Comparison of ENCODE assay signal across 16 cellular contexts in genomic region chr2:197538412-197538811, GRCh38. TPM values are rescaled to one million over a fixed set of nuclear protein-coding genes. Genes with fewer than 3 reads are reported as not detected.
DNase-seq lines count a peak whose midpoint lies in the region; ATAC-seq and TF ChIP-seq lines count a peak whose summit lies in the region.
"Had no signal": no experiment of that assay in that cellular context is flagged by ENCODE, and none has a peak within 500 bp of the region (broad histone marks: within the 10 kb centered on the region; RNA-seq: fewer than 3 reads in every experiment).

No MANE protein-coding gene starts in this region.

- H3K36me3 ChIP-seq in mammary epithelial cell (ENCODE audit: insufficient read depth, low read length) (peaks cover 19% of the 10 kb centered on the region), upper lobe of left lung (peaks cover 15 to 67% (median 23%) of the 10 kb centered on the region in 4 donors)

- TF ChIP-seq CTCF in mesothelial cell of epicardium (IDR thresholded peaks at IDR 0.05; ENCODE audit: unreplicated experiment) = no peak
- no peak for TF ChIP-seq CTCF in mammary epithelial cell (conservative IDR thresholded peaks at IDR 0.05 in 1 of 2, IDR thresholded peaks at IDR 0.05 in 1 of 2; ENCODE audit: extremely low read depth in 1 of 2, insufficient read depth in 1 of 2, low read depth in 1 of 2, low read length in 2 of 2)
- no peak for TF ChIP-seq CTCF in upper lobe of left lung (IDR thresholded peaks at IDR 0.05)

- no peak overlapping the region for H3K4me2 ChIP-seq in mammary epithelial cell (ENCODE audit: insufficient read depth, low read depth, low read length)
- H3K4me2 ChIP-seq: BLaER1 treated with 17β-estradiol and CSF1 and Interleukin-3, amounts not matched to agents 10 nM and 100 nM had no signal

- H3K79me2 ChIP-seq in mammary epithelial cell (ENCODE audit: insufficient read depth, low read length) = peaks cover 52% of the 10 kb centered on the region

- H3K4me3 ChIP-seq in mammary epithelial cell (replicated peaks in 1 of 3; ENCODE audit: insufficient read depth in 1 of 3, low read depth in 2 of 3, low read length in 3 of 3) (no peak overlapping the region), upper lobe of left lung (no peak overlapping the region)
- H3K4me3 ChIP-seq: ascending aorta; BLaER1 treated with 17β-estradiol and CSF1 and Interleukin-3, amounts not matched to agents 10 nM and 100 nM; esophagus squamous epithelium; testis had no signal

- peaks cover 28 to 52% of the 10 kb centered on the region in 2 donors for H3K4me1 Mint-ChIP-seq in effector memory CD8-positive, alpha-beta T cell (ENCODE audit: low read depth in 2 of 2)
- no peaks in the 10 kb centered on the region for H3K4me1 Mint-ChIP-seq in mesothelial cell of epicardium

- TF ChIP-seq POLR2A in upper lobe of left lung (IDR thresholded peaks at IDR 0.05) = no peak

- no peak overlapping the region for H3K9ac ChIP-seq in mammary epithelial cell (ENCODE audit: insufficient read depth, low read length)
- H3K9ac ChIP-seq: BLaER1 treated with 17β-estradiol and CSF1 and Interleukin-3, amounts not matched to agents 10 nM and 100 nM had no signal

- DNase-seq in EH (ENCODE audit: low read depth) = peak; percentile 37
- peak; percentile 20 for DNase-seq in LHCN-M2 (ENCODE audit: low read depth)
- no peak for DNase-seq in effector memory CD8-positive, alpha-beta T cell
- DNase-seq in mesothelial cell of epicardium (ENCODE audit: low spot score in 2 of 2, unreplicated experiment in 2 of 2) = no peak
- no peak for DNase-seq in mammary epithelial cell
- DNase-seq in hepatic stellate cell (ENCODE audit: low spot score) = no peak
- DNase-seq in upper lobe of left lung = no peak
- DNase-seq: esophagus squamous epithelium, MM.1S, NCI-H1694 treated with DMSO at 0.1 percent for 48 hours, small intestine, testis had no signal

- BruUV-seq in mammary epithelial cell (replicated peaks; lab: Mats Ljungman, UMichigan) = no TSS peak

- no peak overlapping the region for H3K4me3 Mint-ChIP-seq in effector memory CD8-positive, alpha-beta T cell
- H3K4me3 Mint-ChIP-seq in mesothelial cell of epicardium = no peak overlapping the region

- TF ChIP-seq EP300 in upper lobe of left lung (IDR thresholded peaks at IDR 0.05) = no peak

- intact Hi-C loops in mammary epithelial cell (cut with micrococcal nuclease) = no loop called here

- no peaks in the 10 kb centered on the region for H3K27me3 Mint-ChIP-seq in effector memory CD8-positive, alpha-beta T cell
- H3K27me3 Mint-ChIP-seq in mesothelial cell of epicardium (ENCODE audit: low read depth) = no peaks in the 10 kb centered on the region

- peaks cover 93% of the 10 kb centered on the region for H3K36me3 Mint-ChIP-seq in effector memory CD8-positive, alpha-beta T cell (ENCODE audit: insufficient read depth)
- H3K36me3 Mint-ChIP-seq in mesothelial cell of epicardium = peaks cover 44% of the 10 kb centered on the region

- H4K20me1 ChIP-seq in mammary epithelial cell (ENCODE audit: insufficient read depth, low read length) = no peaks in the 10 kb centered on the region

- H3K27ac ChIP-seq in mammary epithelial cell (ENCODE audit: insufficient read depth, low read depth, low read length) (no peak overlapping the region), upper lobe of left lung (peak overlapping the region in 1 of 4 donors; percentile 24)
- H3K27ac ChIP-seq: ascending aorta; BLaER1 treated with 17β-estradiol and CSF1 and Interleukin-3, amounts not matched to agents 10 nM and 100 nM; esophagus squamous epithelium; RWPE1; testis had no signal

- no peaks in the 10 kb centered on the region for H3K9me3 Mint-ChIP-seq in effector memory CD8-positive, alpha-beta T cell
- H3K9me3 Mint-ChIP-seq in mesothelial cell of epicardium = no peaks in the 10 kb centered on the region

- H3K27me3 ChIP-seq in mammary epithelial cell (ENCODE audit: insufficient read depth, low read length) (no peaks in the 10 kb centered on the region), upper lobe of left lung (no peaks in the 10 kb centered on the region)
- H3K27me3 ChIP-seq: ascending aorta; BLaER1 treated with 17β-estradiol and CSF1 and Interleukin-3, amounts not matched to agents 10 nM and 100 nM; esophagus squamous epithelium; testis had no signal

- dilution Hi-C loops in mammary epithelial cell (cut with HindIII; ENCODE audit: low sequenced_read_pairs) = no loop called here

- H2AFZ ChIP-seq in mammary epithelial cell (ENCODE audit: low read depth, low read length) = no peak overlapping the region

- CTCF ChIA-PET in mammary epithelial cell (lab: Charles Lee; ENCODE audit: low non-redundant PET) = no interaction called here

- H3K9me3 ChIP-seq in mammary epithelial cell (replicated peaks; ENCODE audit: insufficient read depth, low read length) (no peaks in the 10 kb centered on the region), upper lobe of left lung (no peaks in the 10 kb centered on the region)
- H3K9me3 ChIP-seq: ascending aorta; BLaER1 treated with 17β-estradiol and CSF1 and Interleukin-3, amounts not matched to agents 10 nM and 100 nM; esophagus squamous epithelium; testis had no signal

- no peaks in the 10 kb centered on the region for H3K4me1 ChIP-seq in mammary epithelial cell (ENCODE audit: insufficient read depth, low read length)
- peaks cover 3 to 13% (median 8%) of the 10 kb centered on the region in 4 donors for H3K4me1 ChIP-seq in upper lobe of left lung
- H3K4me1 ChIP-seq: ascending aorta; BLaER1 treated with 17β-estradiol and CSF1 and Interleukin-3, amounts not matched to agents 10 nM and 100 nM; testis had no signal

- H3K27ac Mint-ChIP-seq in effector memory CD8-positive, alpha-beta T cell = peak overlapping the region; percentile 57 to 79
- peak overlapping the region; percentile 59 for H3K27ac Mint-ChIP-seq in mesothelial cell of epicardium

- ATAC-seq in effector memory CD8-positive, alpha-beta T cell (replicated peaks) = no peak
- no peak for ATAC-seq in upper lobe of left lung (ENCODE audit: low FRiP score in 2 of 2)
- ATAC-seq: left lobe of liver had no signal

- 20% methylated on average over 2 of the region's 2 CpGs for WGBS in mammary epithelial cell (ENCODE audit: low coverage, missing lambda C conversion rate)
- WGBS in upper lobe of left lung, 2 donors = 40 to 68% methylated on average over 2 of the region's 2 CpGs

- in situ Hi-C loops in mammary epithelial cell (cut with MboI; ENCODE audit: low sequenced_read_pairs in 2 of 2) = no loop called here

RNA-seq across cellular contexts. Expression of gene MOB4, which starts 22.5 kb away (rescaled TPM):
- 48.0 and 56.9 TPM in 2 replicates for total RNA-seq in LHCN-M2 (2014; rRNA removed)
- 19.9 TPM for polyA plus RNA-seq in LHCN-M2 (2012)
- total RNA-seq in mesothelial cell of epicardium = 22.5 to 26.0 TPM (median 26.0 TPM) in 3 replicates
- total RNA-seq in mammary epithelial cell = 10 to 100 TPM; 23.6 to 28.8 TPM
- 25.8 TPM for polyA plus RNA-seq in mammary epithelial cell
- 6.7 TPM for polyA minus RNA-seq in mammary epithelial cell
- 10 to 100 TPM in 5 of 6 donors, 1 to 10 TPM in 1; 6.7 to 34.2 (median 17.9) TPM for total RNA-seq in upper lobe of left lung

RNA-seq across cellular contexts. Expression of gene HSPE1, which starts 38.2 kb away (rescaled TPM):
- total RNA-seq in LHCN-M2 (2014; rRNA removed) = 115 and 212 TPM in 2 replicates
- 170 TPM for polyA plus RNA-seq in LHCN-M2 (2012)
- 91.8 to 102 TPM (median 96.4 TPM) in 3 replicates for total RNA-seq in mesothelial cell of epicardium
- 100 to 1,000 TPM in 1 of 2 donors, 10 to 100 TPM in 1; 30.2 to 118 TPM for total RNA-seq in mammary epithelial cell
- polyA plus RNA-seq in mammary epithelial cell = 168 TPM
- 3.2 TPM for polyA minus RNA-seq in mammary epithelial cell
- total RNA-seq in upper lobe of left lung = 10 to 100 TPM; 23.5 to 92.8 (median 51.0) TPM

RNA-seq across cellular contexts. Expression of gene HSPD1, which starts 38.8 kb away (rescaled TPM):
- 287 and 305 TPM in 2 replicates for total RNA-seq in LHCN-M2 (2014; rRNA removed)
- polyA plus RNA-seq in LHCN-M2 (2012) = 111 TPM
- total RNA-seq in mesothelial cell of epicardium = 326 to 341 TPM (median 337 TPM) in 3 replicates
- total RNA-seq in mammary epithelial cell = 100 to 1,000 TPM; 143 to 350 TPM
- 214 TPM for polyA plus RNA-seq in mammary epithelial cell
- polyA minus RNA-seq in mammary epithelial cell = 549 TPM
- total RNA-seq in upper lobe of left lung = 100 to 1,000 TPM in 4 of 6 donors, 10 to 100 TPM in 2; 42.8 to 159 (median 123) TPM

Comparison
In these comparisons a context has a peak if more than half of its experiments do, and no peak if none do; other contexts are left out.
1. DNase-seq: peak in EH (single experiment) and LHCN-M2 (single experiment); none in effector memory CD8-positive, alpha-beta T cell (0 of 3), mesothelial cell of epicardium (0 of 2), mammary epithelial cell (single experiment), hepatic stellate cell (single experiment) and upper lobe of left lung (0 of 2).